11 cellular contexts compared by ENCODE assay signal in genomic region chr1:35727434-35727825, GRCh38. TPM values are rescaled to one million over a fixed set of nuclear protein-coding genes. Genes with fewer than 3 reads are reported as not detected.
DNase-seq lines count a peak whose midpoint lies in the region; ATAC-seq, FAIRE-seq and TF ChIP-seq lines count a peak whose summit lies in the region.
"Had no signal": no experiment of that assay in that cellular context is flagged by ENCODE, and none has a peak within 500 bp of the region (broad histone marks: within the 10 kb centered on the region; RNA-seq: fewer than 3 reads in every experiment).

No MANE protein-coding gene starts in this region.

- TF ChIP-seq EP300 in HepG2 (IDR thresholded peaks at IDR 0.05; ENCODE audit: low read depth in 2 of 2, low read length in 2 of 2) (no peak), HepG2 (CRISPR knock-in tag; IDR thresholded peaks at IDR 0.05; ENCODE audit: borderline replicate concordance) (no peak)

- TF ChIP-seq POLR2A in HepG2 (IDR thresholded peaks at IDR 0.05; ENCODE audit: insufficient read depth in 1 of 2, low read depth in 2 of 2, low read length in 2 of 2) (no peak), right lobe of liver (IDR thresholded peaks at IDR 0.05) (no peak), breast epithelium (IDR thresholded peaks at IDR 0.05) (no peak), body of pancreas (IDR thresholded peaks at IDR 0.05) (no peak)

- no peak for TF ChIP-seq RAD21 in HepG2 (CRISPR knock-in tag; IDR thresholded peaks at IDR 0.05)

- no peak for FAIRE-seq in HepG2 (lab: Jason Lieb, UNC)
- FAIRE-seq: RCC 7860 had no signal

- H3K4me2 ChIP-seq in HepG2 (ENCODE audit: low read depth, low read length) (no peak overlapping the region), PC-3 (ENCODE audit: low read length) (no peak overlapping the region), Karpas-422 (ENCODE audit: low read depth, low read length, poor library complexity, severe bottlenecking) (no peak overlapping the region)

- TF ChIP-seq CTCF in HepG2 (CRISPR knock-in tag; IDR thresholded peaks at IDR 0.05), result no peak
- TF ChIP-seq CTCF in right lobe of liver (IDR thresholded peaks at IDR 0.05), result no peak
- no peak for TF ChIP-seq CTCF in PC-3 (conservative IDR thresholded peaks at IDR 0.05; ENCODE audit: low read depth, low read length)
- TF ChIP-seq CTCF in breast epithelium (IDR thresholded peaks at IDR 0.05), result no peak
- no peak for TF ChIP-seq CTCF in body of pancreas (IDR thresholded peaks at IDR 0.05)

- in situ Hi-C loops in HepG2 (cut with HindIII; ENCODE audit: extremely low pct_ligation_motif_present, low pct_unique_long_range_greater_than_20kb), result loop anchor here (25.0 kb wide), 1 partner anchor 290 kb away; no protein-coding TSS in a partner anchor

- BruUV-seq in HepG2 (replicated peaks; lab: Mats Ljungman, UMichigan) (no TSS peak), PC-3 (replicated peaks; lab: Mats Ljungman, UMichigan) (no TSS peak)

- H3K9me2 ChIP-seq in PC-3 (replicated peaks; ENCODE audit: low read length) (no peaks in the 10 kb centered on the region), Karpas-422 (replicated peaks; ENCODE audit: insufficient read depth, low read length) (no peaks in the 10 kb centered on the region)

- no peak overlapping the region for H3K9ac ChIP-seq in HepG2 (ENCODE audit: insufficient read depth, low read depth, low read length)
- H3K9ac ChIP-seq in PC-3 (ENCODE audit: low read length), result no peak overlapping the region
- no peak overlapping the region for H3K9ac ChIP-seq in Karpas-422 (ENCODE audit: low read length)

- H3K27me3 ChIP-seq in HepG2 (ENCODE audit: control insufficient read depth in 1 of 2, insufficient read depth in 2 of 2, low read length in 2 of 2) (no peaks in the 10 kb centered on the region), right lobe of liver (no peaks in the 10 kb centered on the region), PC-3 (ENCODE audit: low read length) (no peaks in the 10 kb centered on the region), Karpas-422 (ENCODE audit: low read length) (no peaks in the 10 kb centered on the region), breast epithelium (no peaks in the 10 kb centered on the region), body of pancreas (no peaks in the 10 kb centered on the region)
- H3K27me3 ChIP-seq: SJCRH30 had no signal

- H3K79me2 ChIP-seq in HepG2 (ENCODE audit: insufficient read depth, low read length) (no peaks in the 10 kb centered on the region), PC-3 (ENCODE audit: low read length) (no peaks in the 10 kb centered on the region), Karpas-422 (ENCODE audit: low read length) (no peaks in the 10 kb centered on the region)

- H3K4me1 ChIP-seq in HepG2 (ENCODE audit: insufficient read depth, low read length) (no peaks in the 10 kb centered on the region), right lobe of liver (no peaks in the 10 kb centered on the region), PC-3 (ENCODE audit: insufficient read depth, low read length) (no peaks in the 10 kb centered on the region), Karpas-422 (ENCODE audit: low read length) (no peaks in the 10 kb centered on the region), breast epithelium (no peaks in the 10 kb centered on the region), body of pancreas (peaks cover 7% of the 10 kb centered on the region)
- H3K4me1 ChIP-seq: SJCRH30 had no signal

- no peak overlapping the region for H2AFZ ChIP-seq in HepG2 (ENCODE audit: low read length)
- no peak overlapping the region for H2AFZ ChIP-seq in PC-3 (ENCODE audit: low read length)
- H2AFZ ChIP-seq in Karpas-422 (ENCODE audit: low read length), result no peak overlapping the region

- H3K36me3 ChIP-seq in HepG2 (replicated peaks in 1 of 2; ENCODE audit: control insufficient read depth in 1 of 2, insufficient read depth in 2 of 2, low read length in 2 of 2), result peaks cover 0 to 1% of the 10 kb centered on the region in 2 experiments; a peak in 2 of 5 replicates
- H3K36me3 ChIP-seq in right lobe of liver, result no peaks in the 10 kb centered on the region
- H3K36me3 ChIP-seq in PC-3 (ENCODE audit: low read depth, low read length), result peaks cover 3% of the 10 kb centered on the region; the same call in 1 of the 2 replicates
- peaks cover 17% of the 10 kb centered on the region; the same call in 1 of the 2 replicates for H3K36me3 ChIP-seq in Karpas-422 (ENCODE audit: insufficient read depth, low read length)
- H3K36me3 ChIP-seq in breast epithelium, result no peaks in the 10 kb centered on the region
- no peaks in the 10 kb centered on the region for H3K36me3 ChIP-seq in body of pancreas (replicated peaks in 1 of 2; ENCODE audit: insufficient read depth in 1 of 2, low read depth in 2 of 2)

- 86% methylated on average over 3 of the region's 3 CpGs for WGBS in HepG2 (ENCODE audit: low lambda C conversion rate)
- 94% methylated on average over 2 of the region's 3 CpGs for WGBS in right lobe of liver (ENCODE audit: insufficient coverage, low coverage, low lambda C conversion rate, missing lambda C conversion rate)
- 84 to 89% methylated on average over 3 of the region's 3 CpGs for WGBS in body of pancreas, 2 donors

- CTCF ChIA-PET in HepG2 (lab: Yijun Ruan, JAX; ENCODE audit: low intra/inter-chr PET ratio, low total read pairs), result interaction anchor here (2.5 kb wide), 1 partner anchor 158 kb away, joined by 15 read pairs; no protein-coding TSS in a partner anchor
- CTCF ChIA-PET in PC-3 (lab: Charles Lee), result interaction anchor here (0.6 to 2.2 kb wide), 8 partner anchors 12 to 320 kb away, joined by 3 to 10 read pairs (median 4); partner anchors contain the start of gene TFAP2E

- H3K4me3 ChIP-seq in HepG2 (replicated peaks in 1 of 3; ENCODE audit: insufficient read depth in 1 of 3, low read depth in 2 of 3, low read length in 3 of 3) (no peak overlapping the region), right lobe of liver (no peak overlapping the region), PC-3 (ENCODE audit: low read length) (no peak overlapping the region), Karpas-422 (ENCODE audit: low read length) (no peak overlapping the region), breast epithelium (no peak overlapping the region), body of pancreas (no peak overlapping the region)
- H3K4me3 ChIP-seq: SJCRH30 had no signal

- POLR2A ChIA-PET in HepG2 (lab: Yijun Ruan, JAX), result no interaction called here
- POLR2A ChIA-PET in PC-3 (lab: Charles Lee; ENCODE audit: unreplicated experiment), result no interaction called here

- H3K27ac ChIP-seq in HepG2 (ENCODE audit: extremely low read length, insufficient read depth, low read length), result no peak overlapping the region
- no peak overlapping the region for H3K27ac ChIP-seq in right lobe of liver
- no peak overlapping the region for H3K27ac ChIP-seq in PC-3 (ENCODE audit: low read length)
- no peak overlapping the region for H3K27ac ChIP-seq in Karpas-422 (ENCODE audit: low read length)
- H3K27ac ChIP-seq in breast epithelium, result no peak overlapping the region
- no peak overlapping the region for H3K27ac ChIP-seq in body of pancreas
- H3K27ac ChIP-seq: SJCRH30 had no signal

- H3F3A ChIP-seq in PC-3 (ENCODE audit: low read length, unreplicated experiment), result no peaks in the 10 kb centered on the region

- DNase-seq in HepG2 (ENCODE audit: low spot score), result no peak
- no peak for DNase-seq in right lobe of liver
- no peak for DNase-seq in PC-3
- no peak for DNase-seq in Karpas-422
- no peak for DNase-seq in breast epithelium (ENCODE audit: low spot score in 2 of 2)
- no peak for DNase-seq in body of pancreas
- DNase-seq: DMS 273 treated with DMSO at 0.1 percent for 48 hours, NCI-H187 treated with DMSO at 0.1 percent for 48 hours had no signal

- H3K9me3 ChIP-seq in HepG2 (ENCODE audit: low read length) (no peaks in the 10 kb centered on the region), right lobe of liver (no peaks in the 10 kb centered on the region), PC-3 (ENCODE audit: low read length) (no peaks in the 10 kb centered on the region), Karpas-422 (ENCODE audit: low read length) (no peaks in the 10 kb centered on the region), breast epithelium (no peaks in the 10 kb centered on the region), body of pancreas (no peaks in the 10 kb centered on the region)
- H3K9me3 ChIP-seq: SJCRH30 had no signal

- H4K20me1 ChIP-seq in HepG2 (ENCODE audit: insufficient read depth, low read length) (no peaks in the 10 kb centered on the region), PC-3 (ENCODE audit: low read length) (no peaks in the 10 kb centered on the region), Karpas-422 (ENCODE audit: insufficient read depth, low read depth, low read length) (no peaks in the 10 kb centered on the region)

- intact Hi-C loops in HepG2 (cut with micrococcal nuclease; ENCODE audit: unreplicated experiment) (loop anchor here (1.0 to 2.0 kb wide), 2 partner anchors 47 to 158 kb away; no protein-coding TSS in a partner anchor), right lobe of liver (cut with DNase I) (loop anchor here (5.0 kb wide), 1 partner anchor 160 kb away; no protein-coding TSS in a partner anchor), PC-3 (cut with micrococcal nuclease) (loop anchor here (1.0 to 2.0 kb wide), 3 partner anchors 47 to 277 kb away; no protein-coding TSS in a partner anchor), breast epithelium (cut with DNase I; ENCODE audit: low total_unique reads) (loop anchor here (5.0 kb wide), 1 partner anchor 155 kb away; the partner anchor contains the start of gene TFAP2E), body of pancreas (cut with DNase I) (loop anchor here (5.0 kb wide), 1 partner anchor 155 kb away; the partner anchor contains the start of gene TFAP2E)

- ATAC-seq in HepG2 (peak; percentile 23; the same call in 2 of the 3 replicates), right lobe of liver (no peak), PC-3 (peak; percentile 23), esophagus mucosa (peak; percentile 14), body of pancreas (no peak)

RNA-seq across cellular contexts. Expression of gene C1orf216, which starts 8.7 kb away (rescaled TPM):
- 1.1 TPM in 2 replicates for total RNA-seq in HepG2 (2016; rRNA removed; fragmentation: Illumina TruSeq; extraction: Trizol)
- total RNA-seq in HepG2 (2016; cell fraction: cytosol; rRNA removed; fragmentation: Illumina TruSeq; extraction: Trizol; ENCODE audit: low read depth), result 0.44 TPM in 1 of 2 replicates, not detected in the other
- 0.80 and 0.98 TPM in 2 replicates for total RNA-seq in HepG2 (2016; cell fraction: insoluble cytoplasmic fraction; rRNA removed; fragmentation: Illumina TruSeq; extraction: Trizol)
- 0.79 and 0.83 TPM in 2 replicates for total RNA-seq in HepG2 (2016; cell fraction: membrane; rRNA removed; fragmentation: Illumina TruSeq; extraction: Trizol)
- 1.1 and 1.4 TPM in 2 replicates for total RNA-seq in HepG2 (2016; cell fraction: nucleus; rRNA removed; fragmentation: Illumina TruSeq; extraction: Trizol)
- 0.37 and 0.48 TPM in 2 replicates for polyA plus RNA-seq in HepG2 (2011; rRNA removed)
- polyA plus RNA-seq in HepG2 (2011; cell fraction: cytosol; rRNA removed), result 0.14 and 0.17 TPM in 2 replicates
- 1.5 and 1.8 TPM in 2 replicates for polyA plus RNA-seq in HepG2 (2011; cell fraction: nucleus; rRNA removed)
- 0.35 and 0.40 TPM in 2 replicates for polyA plus RNA-seq in HepG2 (2012)
- polyA plus RNA-seq in HepG2 (2016; cell fraction: cytosol; fragmentation: Illumina TruSeq; extraction: Trizol; ENCODE audit: low read depth), result 0.09 and 0.19 TPM in 2 replicates
- 0.72 and 0.88 TPM in 2 replicates for polyA plus RNA-seq in HepG2 (2016; cell fraction: insoluble cytoplasmic fraction; fragmentation: Illumina TruSeq; extraction: Trizol; ENCODE audit: low read depth)
- 0.23 TPM in 2 replicates for polyA plus RNA-seq in HepG2 (2016; cell fraction: membrane; fragmentation: Illumina TruSeq; extraction: Trizol; ENCODE audit: low read depth)
- polyA plus RNA-seq in HepG2 (2016; cell fraction: nucleus; fragmentation: Illumina TruSeq; extraction: Trizol; ENCODE audit: insufficient read depth, low read depth), result 5.6 and 6.7 TPM in 2 replicates
- 0.32 and 19.3 TPM in 2 replicates for polyA minus RNA-seq in HepG2 (2011; rRNA and poly(A)+ RNA removed; ENCODE audit: low replicate concordance)
- not detected in 2 replicates for polyA minus RNA-seq in HepG2 (2011; cell fraction: cytosol; rRNA and poly(A)+ RNA removed)
- polyA minus RNA-seq in HepG2 (2011; cell fraction: nucleus; rRNA and poly(A)+ RNA removed), result 0.37 and 0.77 TPM in 2 replicates
- total RNA-seq in right lobe of liver, result 1 to 10 TPM; 2.2 to 4.2 (median 3.6) TPM
- total RNA-seq in PC-3 (2014; rRNA removed), result 13.4 and 19.2 TPM in 2 replicates
- total RNA-seq in esophagus mucosa, result 1.4 TPM
- 3.9 and 9.8 TPM in 2 replicates for total RNA-seq in Karpas-422 (2014; rRNA removed; shearing (Covaris generic); ENCODE audit: low replicate concordance)
- total RNA-seq in breast epithelium, result 10 to 100 TPM in 2 of 3 donors, 1 to 10 TPM in 1; 8.2 to 16.0 (median 13.1) TPM
- total RNA-seq in body of pancreas, result 1 to 10 TPM; 3.1 to 6.6 TPM

RNA-seq across cellular contexts. Expression of gene CLSPN, which starts 42.3 kb away (rescaled TPM):
- 32.5 and 51.7 TPM in 2 replicates for total RNA-seq in HepG2 (2016; rRNA removed; fragmentation: Illumina TruSeq; extraction: Trizol)
- 4.4 and 6.3 TPM in 2 replicates for total RNA-seq in HepG2 (2016; cell fraction: cytosol; rRNA removed; fragmentation: Illumina TruSeq; extraction: Trizol; ENCODE audit: low read depth)
- total RNA-seq in HepG2 (2016; cell fraction: insoluble cytoplasmic fraction; rRNA removed; fragmentation: Illumina TruSeq; extraction: Trizol), result 31.9 and 50.2 TPM in 2 replicates
- 6.2 and 8.0 TPM in 2 replicates for total RNA-seq in HepG2 (2016; cell fraction: membrane; rRNA removed; fragmentation: Illumina TruSeq; extraction: Trizol)
- 22.1 and 25.0 TPM in 2 replicates for total RNA-seq in HepG2 (2016; cell fraction: nucleus; rRNA removed; fragmentation: Illumina TruSeq; extraction: Trizol)
- polyA plus RNA-seq in HepG2 (2011; rRNA removed), result 2.2 and 2.5 TPM in 2 replicates
- polyA plus RNA-seq in HepG2 (2011; cell fraction: cytosol; rRNA removed), result 1.6 TPM in 2 replicates
- 1.7 and 2.2 TPM in 2 replicates for polyA plus RNA-seq in HepG2 (2011; cell fraction: nucleus; rRNA removed)
- polyA plus RNA-seq in HepG2 (2012), result 1.1 and 4.6 TPM in 2 replicates
- polyA plus RNA-seq in HepG2 (2016; cell fraction: cytosol; fragmentation: Illumina TruSeq; extraction: Trizol; ENCODE audit: low read depth), result 0.63 and 0.71 TPM in 2 replicates
- polyA plus RNA-seq in HepG2 (2016; cell fraction: insoluble cytoplasmic fraction; fragmentation: Illumina TruSeq; extraction: Trizol; ENCODE audit: low read depth), result 20.7 and 21.0 TPM in 2 replicates
- polyA plus RNA-seq in HepG2 (2016; cell fraction: membrane; fragmentation: Illumina TruSeq; extraction: Trizol; ENCODE audit: low read depth), result 0.34 and 0.68 TPM in 2 replicates
- polyA plus RNA-seq in HepG2 (2016; cell fraction: nucleus; fragmentation: Illumina TruSeq; extraction: Trizol; ENCODE audit: insufficient read depth, low read depth), result 21.6 and 24.4 TPM in 2 replicates
- polyA minus RNA-seq in HepG2 (2011; rRNA and poly(A)+ RNA removed; ENCODE audit: low replicate concordance), result 3.3 and 40.9 TPM in 2 replicates
- polyA minus RNA-seq in HepG2 (2011; cell fraction: cytosol; rRNA and poly(A)+ RNA removed), result 4.3 and 4.4 TPM in 2 replicates
- polyA minus RNA-seq in HepG2 (2011; cell fraction: nucleus; rRNA and poly(A)+ RNA removed), result 3.9 and 4.6 TPM in 2 replicates
- total RNA-seq in right lobe of liver, result 1 to 10 TPM in 2 of 6 experiments, under 1 TPM in 4; 0.13 to 3.2 (median 0.31) TPM
- total RNA-seq in PC-3 (2014; rRNA removed), result 21.5 and 29.5 TPM in 2 replicates
- total RNA-seq in esophagus mucosa, result 4.1 TPM
- total RNA-seq in Karpas-422 (2014; rRNA removed; shearing (Covaris generic); ENCODE audit: low replicate concordance), result 7.0 and 13.8 TPM in 2 replicates
- under 1 TPM; 0.15 to 0.48 (median 0.33) TPM for total RNA-seq in breast epithelium
- total RNA-seq in body of pancreas, result not detected

Comparison
In these comparisons a context has a peak if more than half of its experiments do, and no peak if none do; other contexts are left out.
1. ATAC-seq: peak in HepG2 (single experiment), PC-3 (single experiment) and esophagus mucosa (single experiment); none in right lobe of liver (0 of 4) and body of pancreas (single experiment).